Comparison of ENCODE assay signal across 1 cellular context in genomic region chr12:50806176-50806575, GRCh38.
TF ChIP-seq lines count a peak whose summit lies in the region.

No MANE protein-coding gene starts in this region.

TF ChIP-seq in IMR-90, 13 proteins besides CTCF, POLR2A, EP300 and RAD21 (continued from another document):
- no peak for TF ChIP-seq MAFK (IDR thresholded peaks at IDR 0.05; ENCODE audit: low read depth, low read length)
- no peak for TF ChIP-seq SMC3 (IDR thresholded peaks at IDR 0.05; ENCODE audit: low read depth, low read length)
- no peak for TF ChIP-seq ELK1 (IDR thresholded peaks at IDR 0.05; ENCODE audit: borderline replicate concordance, low read depth, low read length)
- TF ChIP-seq RCOR1 (IDR thresholded peaks at IDR 0.05; ENCODE audit: insufficient replicate concordance, low read length), result no peak
- no peak for TF ChIP-seq FOS (IDR thresholded peaks at IDR 0.05; ENCODE audit: low read depth, low read length)
- no peak for TF ChIP-seq CHD1 (IDR thresholded peaks at IDR 0.05; ENCODE audit: low read depth, low read length)
- no peak for TF ChIP-seq NFE2L2 (IDR thresholded peaks at IDR 0.05; ENCODE audit: low read depth, low read length)
- no peak for TF ChIP-seq MAZ (IDR thresholded peaks at IDR 0.05; ENCODE audit: borderline replicate concordance, low read depth, low read length)
